28 cellular contexts compared by ENCODE assay signal in the genomic region with DNA sequence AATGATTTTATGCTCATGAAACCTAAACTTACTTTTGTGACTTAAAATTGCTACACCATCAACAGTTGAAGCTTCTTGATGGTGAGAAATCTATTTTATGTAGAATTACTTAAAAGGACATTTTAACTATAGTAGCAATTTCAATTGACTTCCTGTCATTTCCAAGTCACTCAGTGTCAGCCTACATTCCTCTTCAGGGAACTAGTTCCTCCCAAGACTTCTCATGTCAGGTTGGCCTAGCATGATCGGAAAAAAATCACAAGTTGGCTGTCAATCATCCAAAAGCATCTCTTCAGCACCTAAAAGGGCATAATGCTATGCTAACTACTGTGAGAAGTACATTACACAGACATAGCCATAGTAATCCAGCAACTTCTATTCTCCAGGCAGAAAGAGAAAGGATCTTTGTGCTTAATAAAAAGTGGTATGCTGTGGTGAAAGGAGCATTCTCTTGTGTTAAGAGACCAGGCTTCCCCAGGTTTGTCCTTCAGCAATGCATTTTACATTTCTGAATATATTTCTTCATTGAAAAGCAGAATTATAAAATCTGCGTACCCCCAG.
"Had no signal": no experiment of that assay in that cellular context is flagged by ENCODE, and none has a peak within 500 bp of the region (broad histone marks: within the 10 kb centered on the region; RNA-seq: fewer than 3 reads in every experiment).

No MANE protein-coding gene starts in this region.

- H3K36me3 Mint-ChIP-seq: immature natural killer cell; mesothelial cell of epicardium; naive B cell; natural killer cell; stimulated activated memory B cell treated with anti-CD40 and anti-IgM and Interleukin-4, amounts not matched to agents 10 μg/mL and 1 μg/mL and 100 μg/mL, for 72 hours had no signal

- H3K27me3 ChIP-seq: ovary, right atrium auricular region, right lobe of liver, testis, thyroid gland, transverse colon, upper lobe of left lung, vagina had no signal

- H3K27me3 Mint-ChIP-seq: naive B cell; progenitor cell of endocrine pancreas; stimulated activated memory B cell treated with anti-CD40 and anti-IgM and Interleukin-4, amounts not matched to agents 10 μg/mL and 1 μg/mL and 100 μg/mL, for 72 hours had no signal

- H3K9me3 Mint-ChIP-seq: nephron progenitor cell had no signal

- DNase-seq: immature natural killer cell; kidney; left colon; left ventricle myocardium inferior; mesendoderm; naive B cell; natural killer cell; nephron progenitor cell; ovary; right lobe of liver; stimulated activated CD4-positive, alpha-beta T cell treated with anti-CD3 and anti-CD28 coated beads, Interleukin-1b, Interleukin-23, amount 100 ng/mL, for 48 hours; stimulated activated CD4-positive, alpha-beta T cell treated with anti-CD3 and anti-CD28 coated beads, Interleukin-2, amount 100 ng/mL, for 48 hours; stimulated activated CD4-positive, alpha-beta T cell treated with anti-CD3 and anti-CD28 coated beads, Interleukin-4, amount 100 ng/mL, for 4 hours; stimulated activated CD8-positive, alpha-beta memory T cell treated with anti-CD3 and anti-CD28 coated beads, Interleukin-4, amount 100 ng/mL, for 48 hours; stimulated activated naive CD4-positive, alpha-beta T cell treated with Interleukin-2 at 50 U/mL for 16 hours; stimulated activated naive CD8-positive, alpha-beta T cell treated with anti-CD3 and anti-CD28 coated beads, Interleukin-15, amount 100 ng/mL, for 72 hours; substantia nigra; testis; thyroid gland; transverse colon; upper lobe of left lung had no signal

- ATAC-seq: left colon; natural killer cell; right lobe of liver; stimulated activated memory B cell treated with anti-CD40 and anti-IgM and Interleukin-4, amounts not matched to agents 10 μg/mL and 1 μg/mL and 100 μg/mL, for 72 hours; stimulated activated naive CD8-positive, alpha-beta T cell treated with anti-CD3 and anti-CD28 coated beads, Interleukin-15, amount 100 ng/mL, for 72 hours had no signal

- H3K4me1 ChIP-seq: left ventricle myocardium inferior, right atrium auricular region, right lobe of liver, testis, thyroid gland, transverse colon, upper lobe of left lung, vagina had no signal

- H3K4me1 Mint-ChIP-seq: immature natural killer cell; mesothelial cell of epicardium; naive B cell; natural killer cell; nephron progenitor cell; stimulated activated memory B cell treated with anti-CD40 and anti-IgM and Interleukin-4, amounts not matched to agents 10 μg/mL and 1 μg/mL and 100 μg/mL, for 72 hours; stimulated activated naive CD8-positive, alpha-beta T cell treated with anti-CD3 and anti-CD28 coated beads, Interleukin-15, amount 100 ng/mL, for 72 hours had no signal

- H3K4me3 ChIP-seq: left ventricle myocardium inferior, lung, ovary, right atrium auricular region, right lobe of liver, smooth muscle cell, testis, thyroid gland, transverse colon, upper lobe of left lung, vagina had no signal

- H3K27ac ChIP-seq: left ventricle myocardium inferior, ovary, right atrium auricular region, right lobe of liver, testis, thyroid gland, transverse colon, upper lobe of left lung, vagina had no signal

- H3K4me3 Mint-ChIP-seq: immature natural killer cell; mesothelial cell of epicardium; naive B cell; natural killer cell; nephron progenitor cell; stimulated activated memory B cell treated with anti-CD40 and anti-IgM and Interleukin-4, amounts not matched to agents 10 μg/mL and 1 μg/mL and 100 μg/mL, for 72 hours; stimulated activated naive CD8-positive, alpha-beta T cell treated with anti-CD3 and anti-CD28 coated beads, Interleukin-15, amount 100 ng/mL, for 72 hours had no signal

- H3K36me3 ChIP-seq: left ventricle myocardium inferior, ovary, right atrium auricular region, right lobe of liver, thyroid gland, transverse colon, upper lobe of left lung, vagina had no signal

- H3K4me2 ChIP-seq: smooth muscle cell had no signal

- H3K9me3 ChIP-seq: left ventricle myocardium inferior, ovary, right atrium auricular region, right lobe of liver, testis, thyroid gland, transverse colon, upper lobe of left lung, vagina had no signal

- H3K27ac Mint-ChIP-seq: immature natural killer cell; mesothelial cell of epicardium; naive B cell; natural killer cell; nephron progenitor cell; progenitor cell of endocrine pancreas; stimulated activated memory B cell treated with anti-CD40 and anti-IgM and Interleukin-4, amounts not matched to agents 10 μg/mL and 1 μg/mL and 100 μg/mL, for 72 hours; stimulated activated naive CD8-positive, alpha-beta T cell treated with anti-CD3 and anti-CD28 coated beads, Interleukin-15, amount 100 ng/mL, for 72 hours had no signal
